Comparison of ENCODE assay signal across 22 cellular contexts in genomic region chr2:138026116-138026855, GRCh38.
DNase-seq lines count a peak whose midpoint lies in the region; ATAC-seq, FAIRE-seq and TF ChIP-seq lines count a peak whose summit lies in the region.
"Had no signal": no experiment of that assay in that cellular context is flagged by ENCODE, and none has a peak within 500 bp of the region (broad histone marks: within the 10 kb centered on the region; RNA-seq: fewer than 3 reads in every experiment).

No MANE protein-coding gene starts in this region.

- H3K27me3 ChIP-seq in K562 (ENCODE audit: control insufficient read depth in 2 of 2, insufficient read depth in 2 of 2, low read length in 2 of 2): no peaks in the 10 kb centered on the region
- H3K27me3 ChIP-seq in prostate gland (replicated peaks; ENCODE audit: insufficient read depth): no peaks in the 10 kb centered on the region
- H3K27me3 ChIP-seq: BLaER1 had no signal

- TF ChIP-seq RAD21 in K562 (CRISPR knock-in tag; conservative IDR thresholded peaks at IDR 0.05 in 1 of 2, IDR thresholded peaks at IDR 0.05 in 1 of 2): no peak

- TF ChIP-seq POLR2A in K562 (conservative IDR thresholded peaks at IDR 0.05) (no peak), prostate gland (IDR thresholded peaks at IDR 0.05) (no peak)

- H3K4me1 ChIP-seq in K562 (replicated peaks in 1 of 2; ENCODE audit: control insufficient read depth in 2 of 2, insufficient read depth in 2 of 2, low read length in 2 of 2) (peaks cover 0 to 18% of the 10 kb centered on the region in 2 experiments), prostate gland (replicated peaks) (no peaks in the 10 kb centered on the region)
- H3K4me1 ChIP-seq: BLaER1 had no signal

- in situ Hi-C loops in K562 (cut with MboI): no loop called here

- CTCF ChIA-PET in K562 (lab: Yijun Ruan, JAX; ENCODE audit: low intra/inter-chr PET ratio): no interaction called here

- peak; percentile 42 for DNase-seq in DMS 273 (lab: John Stamatoyannopoulos, UW; ENCODE audit: unreplicated experiment)
- no peak for DNase-seq in DMS 273 treated with DMSO at 0.1 percent for 48 hours (lab: John Stamatoyannopoulos, UW)
- peak; percentile 87 for DNase-seq in NCI-H446 treated with DMSO at 0.1 percent for 48 hours (lab: John Stamatoyannopoulos, UW)
- no peak for DNase-seq in K562 (ENCODE audit: extremely low read depth in 1 of 4, low spot score in 3 of 4)
- peak; percentile 28 for DNase-seq in prostate gland (ENCODE audit: low spot score)
- no peak for DNase-seq in glutamatergic neuron
- DNase-seq: Caco-2; CD4-positive, CD25-positive, alpha-beta regulatory T cell; CD8-positive, alpha-beta T cell; DND-41; GDM1; GM23248; H7; HCEC 1CT had no signal

- H3K4me3 ChIP-seq in K562: no peak overlapping the region
- no peak overlapping the region for H3K4me3 ChIP-seq in prostate gland
- H3K4me3 ChIP-seq: BLaER1, GM12878, GM23248 had no signal

- H3K9me3 ChIP-seq in K562 (replicated peaks; ENCODE audit: control insufficient read depth, insufficient read depth, low read depth, low read length): no peaks in the 10 kb centered on the region
- no peaks in the 10 kb centered on the region for H3K9me3 ChIP-seq in prostate gland
- H3K9me3 ChIP-seq: BLaER1, Caco-2 had no signal

- no peaks in the 10 kb centered on the region for H4K20me1 ChIP-seq in K562 (replicated peaks; ENCODE audit: control insufficient read depth, insufficient read depth, low read length)
- H4K20me1 ChIP-seq: BLaER1 had no signal

- no peak for TF ChIP-seq EP300 in K562 (IDR thresholded peaks at IDR 0.05; ENCODE audit: low read length)

- no peaks in the 10 kb centered on the region for H3K9me1 ChIP-seq in K562 (ENCODE audit: control insufficient read depth, insufficient read depth, low read length)

- no peaks in the 10 kb centered on the region for H3K36me3 Mint-ChIP-seq in glutamatergic neuron (ENCODE audit: unreplicated experiment)
- H3K36me3 Mint-ChIP-seq: CD4-positive, CD25-positive, alpha-beta regulatory T cell; CD8-positive, alpha-beta T cell had no signal

- no peak overlapping the region for H3K4me3 Mint-ChIP-seq in glutamatergic neuron (ENCODE audit: unreplicated experiment)
- H3K4me3 Mint-ChIP-seq: B cell; CD4-positive, CD25-positive, alpha-beta regulatory T cell; CD8-positive, alpha-beta T cell had no signal

- H3K36me3 ChIP-seq in K562 (ENCODE audit: control insufficient read depth, insufficient read depth, low read length) (no peaks in the 10 kb centered on the region), prostate gland (no peaks in the 10 kb centered on the region)
- H3K36me3 ChIP-seq: BLaER1 had no signal

- WGBS in K562 (ENCODE audit: insufficient coverage, low coverage, missing lambda C conversion rate): 49% methylated on average over 3 of the region's 3 CpGs
- WGBS in prostate gland: 76% methylated on average over 3 of the region's 3 CpGs

- peak overlapping the region; percentile 71 for H2AFZ ChIP-seq in K562 (ENCODE audit: low read depth, low read length)
- H2AFZ ChIP-seq: GM23248 had no signal

- no peak overlapping the region; a peak in 1 of 4 replicates for H3K9ac ChIP-seq in K562 (ENCODE audit: insufficient read depth in 1 of 2, low read depth in 2 of 2, low read length in 2 of 2)
- H3K9ac ChIP-seq: BLaER1, GM23248 had no signal

- no peak overlapping the region for H3K27ac Mint-ChIP-seq in glutamatergic neuron (ENCODE audit: unreplicated experiment)
- H3K27ac Mint-ChIP-seq: B cell; CD4-positive, CD25-positive, alpha-beta regulatory T cell; CD8-positive, alpha-beta T cell had no signal

- peak; percentile 35 for FAIRE-seq in K562 (lab: Jason Lieb, UNC)
- FAIRE-seq: A204.1, GM12878, H1 had no signal

- H3K4me2 ChIP-seq in K562 (ENCODE audit: insufficient read depth, low read length): no peak overlapping the region
- H3K4me2 ChIP-seq: BLaER1 had no signal

- H3K27me3 Mint-ChIP-seq in glutamatergic neuron (ENCODE audit: unreplicated experiment): no peaks in the 10 kb centered on the region
- H3K27me3 Mint-ChIP-seq: B cell; CD4-positive, CD25-positive, alpha-beta regulatory T cell had no signal

- POLR2A ChIA-PET in K562 (lab: Yijun Ruan, JAX): interaction anchor here (0.7 kb wide), 1 partner anchor 25 kb away, joined by 3 read pairs; no protein-coding TSS in a partner anchor

- H3K27ac ChIP-seq in K562 (ENCODE audit: extremely low read depth, low read depth, low read length) (no peak overlapping the region), prostate gland (no peak overlapping the region)
- H3K27ac ChIP-seq: 22Rv1, BLaER1, GM23248 had no signal

- no peaks in the 10 kb centered on the region for H3K79me2 ChIP-seq in K562 (ENCODE audit: control insufficient read depth, insufficient read depth, low read length)

- intact Hi-C loops in K562 (cut with micrococcal nuclease): no loop called here
- intact Hi-C loops in prostate gland (cut with DNase I): no loop called here

- ATAC-seq in K562 (no peak), SK-N-SH treated with all-trans-retinoic acid at 6 μM for 48 hours (no peak), GM19023 (IDR thresholded peaks at IDR 0.05; ENCODE audit: unreplicated experiment) (no peak)
- ATAC-seq: CD8-positive, alpha-beta T cell; GM12878 had no signal

- no peaks in the 10 kb centered on the region for H3K9me3 Mint-ChIP-seq in glutamatergic neuron (ENCODE audit: unreplicated experiment)
- H3K9me3 Mint-ChIP-seq: CD8-positive, alpha-beta T cell had no signal

- no TSS peak for BruUV-seq in K562 (replicated peaks; lab: Mats Ljungman, UMichigan)

- H3K4me1 Mint-ChIP-seq in glutamatergic neuron (ENCODE audit: low read depth, unreplicated experiment): no peaks in the 10 kb centered on the region
- H3K4me1 Mint-ChIP-seq: B cell; CD4-positive, CD25-positive, alpha-beta regulatory T cell had no signal

- TF ChIP-seq CTCF in K562 (IDR thresholded peaks at IDR 0.05 in 2 of 3, conservative IDR thresholded peaks at IDR 0.05 in 1 of 3; ENCODE audit: insufficient read depth in 2 of 3, low read depth in 1 of 3, low read length in 3 of 3) (no peak), prostate gland (IDR thresholded peaks at IDR 0.05) (no peak), glutamatergic neuron (IDR thresholded peaks at IDR 0.05; ENCODE audit: partially characterized antibody, unreplicated experiment) (no peak)

TF ChIP-seq in K562, 482 proteins besides CTCF, POLR2A, EP300 and RAD21 (continues in another document):
- TF ChIP-seq ZFP91 (CRISPR knock-in tag; IDR thresholded peaks at IDR 0.05): no peak
- no peak for TF ChIP-seq HMG20B (CRISPR knock-in tag; IDR thresholded peaks at IDR 0.05)
- no peak for TF ChIP-seq TRIM25 (IDR thresholded peaks at IDR 0.05; ENCODE audit: borderline replicate concordance)
- TF ChIP-seq SMARCA5 (IDR thresholded peaks at IDR 0.05): no peak

TF ChIP-seq in SK-N-SH treated with all-trans-retinoic acid at 6 μM for 48 hours, 23 proteins besides CTCF, POLR2A, EP300 and RAD21 (continues in another document):
- no peak for TF ChIP-seq ARNTL (CRISPR knock-in tag; IDR thresholded peaks at IDR 0.05; ENCODE audit: borderline replicate concordance, low read depth)
- TF ChIP-seq RARB (CRISPR knock-in tag; IDR thresholded peaks at IDR 0.05): no peak
- TF ChIP-seq PATZ1 (CRISPR knock-in tag; IDR thresholded peaks at IDR 0.05; ENCODE audit: borderline replicate concordance): no peak
- TF ChIP-seq TOX (CRISPR knock-in tag; IDR thresholded peaks at IDR 0.05; ENCODE audit: borderline replicate concordance): no peak
- TF ChIP-seq SNAI2 (CRISPR knock-in tag; IDR thresholded peaks at IDR 0.05): no peak
- no peak for TF ChIP-seq CSRNP3 (CRISPR knock-in tag; IDR thresholded peaks at IDR 0.05)
- TF ChIP-seq OSR1 (CRISPR knock-in tag; IDR thresholded peaks at IDR 0.05): no peak
- TF ChIP-seq ESRRG (CRISPR knock-in tag; IDR thresholded peaks at IDR 0.05): no peak
- no peak for TF ChIP-seq ZNF70 (CRISPR knock-in tag; IDR thresholded peaks at IDR 0.05)
- TF ChIP-seq GLIS3 (CRISPR knock-in tag; IDR thresholded peaks at IDR 0.05): no peak
- no peak for TF ChIP-seq CSDC2 (CRISPR knock-in tag; IDR thresholded peaks at IDR 0.05)

Comparison
In these comparisons a context has a peak if more than half of its experiments do, and no peak if none do; other contexts are left out.
1. DNase-seq: peak in DMS 273 (single experiment), NCI-H446 treated with DMSO at 0.1 percent for 48 hours (single experiment) and prostate gland (single experiment); none in DMS 273 treated with DMSO at 0.1 percent for 48 hours (single experiment), K562 (0 of 4) and glutamatergic neuron (single experiment).